In the genomic region with DNA sequence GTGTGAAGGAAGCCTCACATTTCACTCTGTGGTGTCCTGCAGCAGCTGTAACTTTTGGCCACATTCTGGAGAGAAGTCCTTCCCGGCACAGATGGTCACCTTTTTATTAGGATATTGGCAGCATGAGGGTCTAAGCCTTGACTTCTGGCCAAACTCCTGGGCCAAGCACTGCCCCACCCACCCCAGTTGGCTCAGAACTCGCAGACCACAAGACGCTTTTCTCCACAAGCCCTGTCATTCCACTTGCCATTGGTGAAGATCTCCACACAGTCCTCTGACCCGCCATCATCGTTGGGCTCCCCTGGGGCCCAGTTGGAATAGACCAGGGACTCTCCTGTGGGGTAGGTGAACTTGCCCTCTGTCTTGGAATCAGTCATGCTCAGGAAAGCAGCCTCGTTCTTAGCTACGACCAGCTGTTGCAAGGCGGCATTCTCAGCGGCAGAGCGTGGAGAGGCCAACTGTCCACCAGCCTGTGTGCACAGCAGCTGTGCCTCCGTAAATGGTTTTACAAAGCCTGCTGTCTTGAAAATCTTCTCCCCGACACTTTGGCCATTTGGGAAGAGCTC, we compare ENCODE assay signal across 1 cellular context.
TF ChIP-seq lines count a peak whose summit lies in the region.

No MANE protein-coding gene starts in this region.

TF ChIP-seq in HepG2, 621 proteins besides CTCF, POLR2A, EP300 and RAD21:
- no peak for TF ChIP-seq ZNF737 (CRISPR knock-in tag; IDR thresholded peaks at IDR 0.05; ENCODE audit: borderline replicate concordance)
- no peak for TF ChIP-seq FOXK1 (CRISPR knock-in tag; IDR thresholded peaks at IDR 0.05; ENCODE audit: borderline replicate concordance, low read depth)
- TF ChIP-seq ZNF160 (CRISPR knock-in tag; IDR thresholded peaks at IDR 0.05), result no peak
- TF ChIP-seq ZNF569 (CRISPR knock-in tag; IDR thresholded peaks at IDR 0.05; ENCODE audit: borderline replicate concordance), result no peak
- no peak for TF ChIP-seq TCF7 (IDR thresholded peaks at IDR 0.05; ENCODE audit: low read depth)
- no peak for TF ChIP-seq ZNF605 (CRISPR knock-in tag; IDR thresholded peaks at IDR 0.05)
- no peak for TF ChIP-seq HCFC1 (IDR thresholded peaks at IDR 0.05; ENCODE audit: low read depth, low read length)
- TF ChIP-seq, protein P1, sequence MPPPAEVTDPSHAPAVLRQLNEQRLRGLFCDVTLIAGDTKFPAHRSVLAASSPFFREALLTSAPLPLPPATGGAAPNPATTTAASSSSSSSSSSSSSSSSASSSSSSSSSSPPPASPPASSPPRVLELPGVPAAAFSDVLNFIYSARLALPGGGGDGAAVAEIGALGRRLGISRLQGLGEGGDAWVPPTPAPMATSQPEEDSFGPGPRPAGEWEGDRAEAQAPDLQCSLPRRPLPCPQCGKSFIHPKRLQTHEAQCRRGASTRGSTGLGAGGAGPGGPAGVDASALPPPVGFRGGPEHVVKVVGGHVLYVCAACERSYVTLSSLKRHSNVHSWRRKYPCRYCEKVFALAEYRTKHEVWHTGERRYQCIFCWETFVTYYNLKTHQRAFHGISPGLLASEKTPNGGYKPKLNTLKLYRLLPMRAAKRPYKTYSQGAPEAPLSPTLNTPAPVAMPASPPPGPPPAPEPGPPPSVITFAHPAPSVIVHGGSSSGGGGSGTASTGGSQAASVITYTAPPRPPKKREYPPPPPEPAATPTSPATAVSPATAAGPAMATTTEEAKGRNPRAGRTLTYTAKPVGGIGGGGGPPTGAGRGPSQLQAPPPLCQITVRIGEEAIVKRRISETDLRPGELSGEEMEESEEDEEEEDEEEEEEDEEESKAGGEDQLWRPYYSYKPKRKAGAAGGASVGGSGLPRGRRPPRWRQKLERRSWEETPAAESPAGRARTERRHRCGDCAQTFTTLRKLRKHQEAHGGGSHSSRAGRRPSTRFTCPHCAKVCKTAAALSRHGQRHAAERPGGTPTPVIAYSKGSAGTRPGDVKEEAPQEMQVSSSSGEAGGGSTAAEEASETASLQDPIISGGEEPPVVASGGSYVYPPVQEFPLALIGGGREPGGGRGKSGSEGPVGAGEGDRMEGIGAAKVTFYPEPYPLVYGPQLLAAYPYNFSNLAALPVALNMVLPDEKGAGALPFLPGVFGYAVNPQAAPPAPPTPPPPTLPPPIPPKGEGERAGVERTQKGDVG (CRISPR knock-in tag; IDR thresholded peaks at IDR 0.05; ENCODE audit: borderline replicate concordance), result no peak
- no peak for TF ChIP-seq TARDBP (CRISPR knock-in tag; IDR thresholded peaks at IDR 0.05)
